In the genomic region with DNA sequence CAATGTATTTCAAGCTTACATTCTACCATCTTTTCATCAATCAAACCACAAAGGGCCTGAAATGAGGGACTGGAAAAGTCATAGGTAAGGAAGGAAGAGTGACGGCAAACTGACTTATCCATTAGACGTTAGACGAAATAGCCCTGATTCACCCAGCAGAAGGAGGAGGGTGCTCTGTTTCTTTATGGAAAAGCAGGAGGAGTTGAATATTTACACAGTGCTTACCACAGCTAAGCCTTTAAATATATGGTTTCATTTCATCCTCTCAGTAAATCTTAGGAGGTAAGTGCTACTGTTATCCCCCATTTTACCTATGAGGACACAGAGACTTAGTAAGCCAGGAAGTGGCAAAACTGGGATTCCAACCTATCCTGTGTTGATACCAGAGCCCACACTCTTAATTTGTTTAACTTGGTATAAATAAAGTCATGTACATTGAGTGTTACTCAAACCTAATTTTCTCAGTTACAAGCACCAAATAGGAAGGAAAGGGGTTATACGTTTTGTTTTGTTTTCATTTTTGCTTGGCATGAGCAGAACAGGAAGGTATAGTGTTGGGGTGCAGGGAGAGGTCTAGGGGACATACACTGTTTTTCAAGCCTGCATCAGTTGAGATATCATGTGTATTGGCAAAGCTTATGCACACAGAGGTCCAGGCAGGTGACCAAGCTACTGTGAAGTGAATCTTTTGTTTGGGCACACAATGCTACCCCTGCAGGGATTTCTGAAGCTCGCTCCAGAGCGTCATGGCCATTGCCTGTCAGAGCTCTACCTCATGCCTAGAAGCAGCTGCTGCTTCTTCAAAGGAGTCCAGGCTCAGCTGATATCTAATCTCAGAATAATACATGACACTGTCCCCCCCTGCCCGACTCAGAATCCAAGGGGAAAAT, we compare ENCODE assay signal across 18 cellular contexts.
DNase-seq lines count a peak whose midpoint lies in the region; ATAC-seq and TF ChIP-seq lines count a peak whose summit lies in the region.
"Had no signal": no experiment of that assay in that cellular context is flagged by ENCODE, and none has a peak within 500 bp of the region (broad histone marks: within the 10 kb centered on the region; RNA-seq: fewer than 3 reads in every experiment).

No MANE protein-coding gene starts in this region.

- H4K20me1 ChIP-seq in HCT116 (ENCODE audit: insufficient read depth) = no peaks in the 10 kb centered on the region

- ATAC-seq in HCT116 = no peak
- ATAC-seq in RWPE2 (ENCODE audit: low read depth) = no peak; the same call in 2 of the 3 replicates
- no peak for ATAC-seq in HG03039 (IDR thresholded peaks at IDR 0.05; ENCODE audit: unreplicated experiment)
- ATAC-seq in HG03108 (IDR thresholded peaks at IDR 0.05; ENCODE audit: unreplicated experiment) = no peak
- ATAC-seq: activated CD4-positive, CD25-positive, alpha-beta regulatory T cell treated with anti-CD3 and anti-CD28 coated beads, Interleukin-2, amount 50 U/mL, for 24 hours had no signal

- intact Hi-C loops in HCT116 (cut with micrococcal nuclease) (no loop called here), esophagus squamous epithelium (cut with DNase I) (no loop called here), transverse colon (cut with DNase I; ENCODE audit: low total_unique reads) (no loop called here)

- CTCF ChIA-PET in HCT116 (lab: Charles Lee) = no interaction called here

- POLR2A ChIA-PET in HCT116 (lab: Charles Lee) = no interaction called here

- H3K4me3 ChIP-seq in HCT116 (replicated peaks in 1 of 2; ENCODE audit: low read depth in 1 of 2, low read length in 2 of 2) (no peak overlapping the region), RWPE2 (ENCODE audit: severe bottlenecking) (no peak overlapping the region), esophagus squamous epithelium (no peak overlapping the region), transverse colon (no peak overlapping the region)
- H3K4me3 ChIP-seq: esophagus muscularis mucosa, Peyer's patch had no signal

- peaks cover 8 to 18% of the 10 kb centered on the region in 2 experiments; a peak in 3 of 4 replicates for H3K4me1 ChIP-seq in HCT116 (ENCODE audit: control insufficient read depth in 1 of 2, insufficient read depth in 2 of 2, low read length in 2 of 2)
- H3K4me1 ChIP-seq in RWPE2 (ENCODE audit: insufficient read depth, poor library complexity, severe bottlenecking) = peaks cover 94% of the 10 kb centered on the region
- peaks cover 3 to 94% (median 14%) of the 10 kb centered on the region in 3 donors for H3K4me1 ChIP-seq in esophagus squamous epithelium
- peaks cover 0 to 35% (median 7%) of the 10 kb centered on the region in 4 donors for H3K4me1 ChIP-seq in transverse colon

- H3K4me2 ChIP-seq in HCT116 (ENCODE audit: low read length) = peak overlapping the region; percentile 33; the same call in 1 of the 2 replicates

- in situ Hi-C loops in transverse colon (cut with MboI; ENCODE audit: low pct_ligation_motif_present in 1 of 4, low pct_unique_long_range_greater_than_20kb in 1 of 4, low sequenced_read_pairs in 3 of 4) = no loop called here

- no peaks in the 10 kb centered on the region; the same call in 1 of the 2 replicates for H3K27me3 ChIP-seq in HCT116 (ENCODE audit: insufficient read depth, low read length)
- no peaks in the 10 kb centered on the region for H3K27me3 ChIP-seq in RWPE2 (ENCODE audit: insufficient read depth, poor library complexity, severe bottlenecking)
- H3K27me3 ChIP-seq in esophagus squamous epithelium = no peaks in the 10 kb centered on the region
- H3K27me3 ChIP-seq in transverse colon = no peaks in the 10 kb centered on the region
- H3K27me3 ChIP-seq: esophagus muscularis mucosa, Peyer's patch had no signal

- no peak for TF ChIP-seq POLR2A in HCT116 (IDR thresholded peaks at IDR 0.05; ENCODE audit: borderline replicate concordance, extremely low read depth, insufficient read depth, insufficient read length)
- no peak for TF ChIP-seq POLR2A in esophagus squamous epithelium (IDR thresholded peaks at IDR 0.05)
- no peak for TF ChIP-seq POLR2A in transverse colon (IDR thresholded peaks at IDR 0.05)

- H3K9me2 ChIP-seq in HCT116 (ENCODE audit: insufficient read depth) = no peaks in the 10 kb centered on the region

- no peak overlapping the region for H3K9ac ChIP-seq in HCT116 (ENCODE audit: low read length)

- H3K36me3 ChIP-seq in HCT116 (ENCODE audit: control insufficient read depth in 1 of 2, insufficient read depth in 2 of 2, low read length in 2 of 2) = no peaks in the 10 kb centered on the region
- 0 out of 2 replicates have a peak, but pooled peaks cover 1% of the 10 kb centered on the region for H3K36me3 ChIP-seq in RWPE2 (ENCODE audit: low read depth)
- no peaks in the 10 kb centered on the region for H3K36me3 ChIP-seq in esophagus squamous epithelium
- H3K36me3 ChIP-seq in transverse colon = no peaks in the 10 kb centered on the region
- H3K36me3 ChIP-seq: esophagus muscularis mucosa, Peyer's patch had no signal

- no TSS peak for BruUV-seq in HCT116 (replicated peaks; lab: Mats Ljungman, UMichigan)

- no peak for TF ChIP-seq EP300 in transverse colon (IDR thresholded peaks at IDR 0.05; ENCODE audit: low read depth)

- TF ChIP-seq RAD21 in HCT116 (IDR thresholded peaks at IDR 0.05; ENCODE audit: low read depth) = no peak

- H3K27ac ChIP-seq in HCT116 (ENCODE audit: low read depth, low read length) (no peak overlapping the region), RWPE2 (ENCODE audit: poor library complexity, severe bottlenecking) (peak overlapping the region; percentile 100), esophagus squamous epithelium (peak overlapping the region; percentile 51 to 64 (median 58)), substantia nigra (ENCODE audit: low read depth, low read length, poor library complexity, severe bottlenecking) (peak overlapping the region; percentile 85), transverse colon (no peak overlapping the region)
- H3K27ac ChIP-seq: C4-2B, esophagus muscularis mucosa, Peyer's patch had no signal

- no peak overlapping the region for H2AFZ ChIP-seq in HCT116 (ENCODE audit: low read depth, low read length, poor library complexity, severe bottlenecking)

- 45 to 55% methylated on average over 7 of the region's 7 CpGs for WGBS in esophagus squamous epithelium, 2 donors
- WGBS in transverse colon (ENCODE audit: low coverage in 1 of 2), 2 donors = 63 to 74% methylated on average over 4 to 7 of the region's 7 CpGs

- TF ChIP-seq CTCF in HCT116 (IDR thresholded peaks at IDR 0.05 in 2 of 3, conservative IDR thresholded peaks at IDR 0.05 in 1 of 3; ENCODE audit: borderline replicate concordance in 1 of 3, insufficient read depth in 1 of 3, low read depth in 2 of 3, low read length in 2 of 3) (no peak), RWPE2 (IDR thresholded peaks at IDR 0.05; ENCODE audit: poor library complexity, severe bottlenecking) (no peak), esophagus squamous epithelium (IDR thresholded peaks at IDR 0.05) (no peak), transverse colon (IDR thresholded peaks at IDR 0.05) (no peak)

- no peaks in the 10 kb centered on the region for H3K79me2 ChIP-seq in HCT116 (ENCODE audit: insufficient read depth, low read length)

- H3K9me3 ChIP-seq in HCT116 (ENCODE audit: control insufficient read depth in 1 of 2, insufficient read depth in 1 of 2, low read depth in 1 of 2, low read length in 2 of 2) (no peaks in the 10 kb centered on the region), RWPE2 (ENCODE audit: severe bottlenecking) (no peaks in the 10 kb centered on the region), esophagus squamous epithelium (no peaks in the 10 kb centered on the region), transverse colon (no peaks in the 10 kb centered on the region)
- H3K9me3 ChIP-seq: esophagus muscularis mucosa, Peyer's patch had no signal

- DNase-seq in HCT116 (ENCODE audit: low read depth, low spot score) (no peak), RWPE2 (ENCODE audit: low spot score) (no peak), esophagus squamous epithelium (lab: John Stamatoyannopoulos, UW) (no peak), substantia nigra (lab: John Stamatoyannopoulos, UW) (peak in 12 of 49 donors; percentile 13 to 62 (median 32)), transverse colon (no peak), NCI-H187 treated with DMSO at 0.1 percent for 48 hours (lab: John Stamatoyannopoulos, UW) (no peak)
- DNase-seq: activated CD8-positive, alpha-beta memory T cell treated with anti-CD3 and anti-CD28 coated beads, Interleukin-2, amount 50 U/mL, for 48 hours; activated naive CD8-positive, alpha-beta T cell treated with anti-CD3 and anti-CD28 coated beads for 36 hours; cerebellar nuclear complex; GOT3; NCI-H446; Peyer's patch; T-helper 1 cell had no signal

- RAD21 ChIA-PET in HCT116 (lab: Charles Lee; ENCODE audit: low non-redundant PET in 1 of 2, low total read pairs in 2 of 2, uncharacterized antibody in 2 of 2, unreplicated experiment in 2 of 2) = no interaction called here

TF ChIP-seq in HCT116, 20 proteins besides CTCF, POLR2A, EP300 and RAD21 (continues in another document):
- no peak for TF ChIP-seq SRF (IDR thresholded peaks at IDR 0.05; ENCODE audit: low read depth)
- TF ChIP-seq YY1 (IDR thresholded peaks at IDR 0.05; ENCODE audit: extremely low read depth, insufficient replicate concordance, low read depth, low read length) = no peak
- no peak for TF ChIP-seq EGR1 (IDR thresholded peaks at IDR 0.05; ENCODE audit: low read depth)
- no peak for TF ChIP-seq SP1 (IDR thresholded peaks at IDR 0.05; ENCODE audit: low read depth)
- TF ChIP-seq REST (IDR thresholded peaks at IDR 0.05; ENCODE audit: low read depth) = no peak
- no peak for TF ChIP-seq JUND (IDR thresholded peaks at IDR 0.05)

Comparison
In these comparisons a context has a peak if more than half of its experiments do, and no peak if none do; other contexts are left out.
1. H3K27ac ChIP-seq: peak in RWPE2 (single experiment), esophagus squamous epithelium (4 of 4) and substantia nigra (single experiment); none in HCT116 (single experiment) and transverse colon (0 of 4).